In the genomic region with DNA sequence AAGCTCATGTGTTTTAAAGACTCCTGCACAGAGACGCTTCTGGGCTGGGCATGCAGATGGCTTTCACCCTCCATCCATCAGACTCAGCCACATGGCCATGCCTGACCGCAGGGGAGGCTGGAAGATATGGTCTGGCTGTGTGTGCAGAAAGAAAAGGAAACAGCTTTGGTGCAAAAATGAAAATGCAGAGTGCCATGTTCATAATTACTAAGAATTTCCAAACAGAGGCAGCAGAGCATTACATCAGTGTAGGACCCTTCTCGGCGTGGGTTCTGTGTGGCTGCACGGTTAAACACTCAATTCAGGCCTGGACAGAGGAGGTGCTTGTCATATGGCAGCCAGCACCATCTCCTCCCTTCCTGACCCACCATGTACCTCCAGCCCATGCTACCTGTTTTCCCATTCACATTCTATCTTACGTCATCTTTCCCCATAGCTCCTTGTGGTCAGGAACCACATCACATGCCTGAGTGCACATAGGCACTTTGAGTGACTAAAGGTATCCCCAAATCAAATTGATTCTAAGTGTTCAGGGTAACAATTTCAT, we compare ENCODE assay signal across 9 cellular contexts.
A peak's percentile ranks its signal among the peaks of the same experiment; 100 is the strongest.
DNase-seq lines count a peak whose midpoint lies in the region; ATAC-seq and TF ChIP-seq lines count a peak whose summit lies in the region.
"Had no signal": no experiment of that assay in that cellular context is flagged by ENCODE, and none has a peak within 500 bp of the region (broad histone marks: within the 10 kb centered on the region; RNA-seq: fewer than 3 reads in every experiment).

No MANE protein-coding gene starts in this region.

- TF ChIP-seq POLR2A in gastrocnemius medialis (IDR thresholded peaks at IDR 0.05): no peak

- no peak for TF ChIP-seq CTCF in ascending aorta (IDR thresholded peaks at IDR 0.05)
- no peak for TF ChIP-seq CTCF in gastrocnemius medialis (IDR thresholded peaks at IDR 0.05 in 4 of 5, conservative IDR thresholded peaks at IDR 0.05 in 1 of 5)
- no peak for TF ChIP-seq CTCF in heart right ventricle (IDR thresholded peaks at IDR 0.05)

- WGBS in heart right ventricle, 2 donors: 84 to 90% methylated on average over 6 of the region's 6 CpGs

- ATAC-seq in GM19372 (IDR thresholded peaks at IDR 0.05; ENCODE audit: low read depth, unreplicated experiment): peak; percentile 40
- ATAC-seq in HG03280 (IDR thresholded peaks at IDR 0.05; ENCODE audit: unreplicated experiment): peak; percentile 56
- no peak for ATAC-seq in gastrocnemius medialis
- no peak for ATAC-seq in heart right ventricle

- peaks cover 93% of the 10 kb centered on the region for H3K4me1 ChIP-seq in BLaER1
- H3K4me1 ChIP-seq in ascending aorta: no peaks in the 10 kb centered on the region
- no peaks in the 10 kb centered on the region for H3K4me1 ChIP-seq in gastrocnemius medialis
- H3K4me1 ChIP-seq in heart right ventricle: peaks cover 0 to 55% (median 28%) of the 10 kb centered on the region in 9 donors

- H3K36me3 ChIP-seq in BLaER1 (no peaks in the 10 kb centered on the region), ascending aorta (no peaks in the 10 kb centered on the region), gastrocnemius medialis (no peaks in the 10 kb centered on the region), heart right ventricle (no peaks in the 10 kb centered on the region)
- H3K36me3 ChIP-seq: ovary had no signal

- in situ Hi-C loops in gastrocnemius medialis (cut with MboI; ENCODE audit: low sequenced_read_pairs in 4 of 4): no loop called here

- peak overlapping the region; percentile 68 for H3K27ac ChIP-seq in BLaER1
- no peak overlapping the region for H3K27ac ChIP-seq in ascending aorta
- no peak overlapping the region for H3K27ac ChIP-seq in gastrocnemius medialis
- H3K27ac ChIP-seq in heart right ventricle: peak overlapping the region in 1 of 10 donors; percentile 24
- H3K27ac ChIP-seq: ovary had no signal

- H4K20me1 ChIP-seq in BLaER1: no peaks in the 10 kb centered on the region

- H3K27me3 ChIP-seq in BLaER1 (no peaks in the 10 kb centered on the region), ascending aorta (no peaks in the 10 kb centered on the region), gastrocnemius medialis (no peaks in the 10 kb centered on the region), heart right ventricle (no peaks in the 10 kb centered on the region)
- H3K27me3 ChIP-seq: ovary had no signal

- H3K4me3 ChIP-seq in BLaER1: no peak overlapping the region
- H3K4me3 ChIP-seq in ascending aorta: no peak overlapping the region
- no peak overlapping the region for H3K4me3 ChIP-seq in gastrocnemius medialis
- no peak overlapping the region for H3K4me3 ChIP-seq in heart right ventricle
- H3K4me3 ChIP-seq: ovary had no signal

- H3K4me2 ChIP-seq in BLaER1: peak overlapping the region; percentile 80

- intact Hi-C loops in ascending aorta (cut with DNase I): no loop called here
- intact Hi-C loops in gastrocnemius medialis (cut with DNase I; ENCODE audit: low total_unique reads): no loop called here
- intact Hi-C loops in heart right ventricle (cut with DNase I): loop anchor here in 1 of 10 donors (10.0 kb wide), 1 partner anchor 93 kb away; no protein-coding TSS in a partner anchor

- no peak overlapping the region for H3K9ac ChIP-seq in BLaER1

- peak; percentile 40 for DNase-seq in activated T-cell treated with anti-CD3 and anti-CD28 coated beads, Interleukin-2, amount 50 U/mL, for 1 hour
- DNase-seq in MV-4-11 (lab: John Stamatoyannopoulos, UW) (no peak), ascending aorta (ENCODE audit: low spot score in 2 of 2) (no peak), gastrocnemius medialis (no peak), heart right ventricle (no peak)

- H3K9me3 ChIP-seq in BLaER1 (no peaks in the 10 kb centered on the region), ascending aorta (no peaks in the 10 kb centered on the region), gastrocnemius medialis (no peaks in the 10 kb centered on the region), heart right ventricle (no peaks in the 10 kb centered on the region)
- H3K9me3 ChIP-seq: ovary had no signal

Comparison
In these comparisons a context has a peak if more than half of its experiments do, and no peak if none do; other contexts are left out.
1. ATAC-seq: peak in GM19372 (single experiment) and HG03280 (single experiment); none in gastrocnemius medialis (0 of 2) and heart right ventricle (0 of 8).